In genomic region chr6:152750694-152751093, GRCh38 we compare ENCODE assay signal across 11 cellular contexts. TPM values are rescaled to one million over a fixed set of nuclear protein-coding genes. Genes with fewer than 3 reads are reported as not detected.
A peak's percentile ranks its signal among the peaks of the same experiment; 100 is the strongest.
DNase-seq lines count a peak whose midpoint lies in the region; ATAC-seq and TF ChIP-seq lines count a peak whose summit lies in the region.
"Had no signal": no experiment of that assay in that cellular context is flagged by ENCODE, and none has a peak within 500 bp of the region (broad histone marks: within the 10 kb centered on the region; RNA-seq: fewer than 3 reads in every experiment).

TSS of gene VIP (plus strand) at chr6:152750797. CDS start at chr6:152752178, 1,381 bp downstream.

- ATAC-seq in GM19467 (IDR thresholded peaks at IDR 0.05; ENCODE audit: unreplicated experiment) (no peak), GM21576 (IDR thresholded peaks at IDR 0.05; ENCODE audit: unreplicated experiment) (no peak)

- no peaks in the 10 kb centered on the region for H3K36me3 Mint-ChIP-seq in activated T-helper 2 cell treated with anti-CD3 and anti-CD28 coated beads, Interferon-gamma antibody, Interleukin-2, Interleukin-4, amounts not matched to agents 10 μg/mL and 5 μg/mL and 100 μg/mL, durations not matched to agents 14 hours and 24 hours and 36 hours (ENCODE audit: low read depth)
- H3K36me3 Mint-ChIP-seq: natural killer cell treated with Interleukin-12 subunit alpha and Interleukin-12 subunit beta and Interleukin-15 and Interleukin-18, amount 100 ng/mL, for 72 hours had no signal

- TF ChIP-seq RAD21 in liver (IDR thresholded peaks at IDR 0.05), result no peak

- no peaks in the 10 kb centered on the region for H3K27me3 ChIP-seq in liver (ENCODE audit: control insufficient read depth in 4 of 4, insufficient read depth in 4 of 4, low read length in 3 of 4)

- H3K27ac Mint-ChIP-seq in activated T-helper 2 cell treated with anti-CD3 and anti-CD28 coated beads, Interferon-gamma antibody, Interleukin-2, Interleukin-4, amounts not matched to agents 10 μg/mL and 5 μg/mL and 100 μg/mL, durations not matched to agents 14 hours and 24 hours and 36 hours, result no peak within 1 kb of the TSS
- H3K27ac Mint-ChIP-seq: natural killer cell treated with Interleukin-12 subunit alpha and Interleukin-12 subunit beta and Interleukin-15 and Interleukin-18, amount 100 ng/mL, for 72 hours had no signal

- H3K9me3 Mint-ChIP-seq in activated T-helper 2 cell treated with anti-CD3 and anti-CD28 coated beads, Interferon-gamma antibody, Interleukin-2, Interleukin-4, amounts not matched to agents 10 μg/mL and 5 μg/mL and 100 μg/mL, durations not matched to agents 14 hours and 24 hours and 36 hours, result no peaks in the 10 kb centered on the region
- H3K9me3 Mint-ChIP-seq: natural killer cell treated with Interleukin-12 subunit alpha and Interleukin-12 subunit beta and Interleukin-15 and Interleukin-18, amount 100 ng/mL, for 72 hours had no signal

- H3K27me3 Mint-ChIP-seq in activated T-helper 2 cell treated with anti-CD3 and anti-CD28 coated beads, Interferon-gamma antibody, Interleukin-2, Interleukin-4, amounts not matched to agents 10 μg/mL and 5 μg/mL and 100 μg/mL, durations not matched to agents 14 hours and 24 hours and 36 hours (ENCODE audit: low read depth), result no peaks in the 10 kb centered on the region

- no peaks in the 10 kb centered on the region for H3K9me3 ChIP-seq in liver (ENCODE audit: control insufficient read depth in 4 of 4, low read length in 3 of 4)

- no peaks in the 10 kb centered on the region for H3K4me1 Mint-ChIP-seq in activated T-helper 2 cell treated with anti-CD3 and anti-CD28 coated beads, Interferon-gamma antibody, Interleukin-2, Interleukin-4, amounts not matched to agents 10 μg/mL and 5 μg/mL and 100 μg/mL, durations not matched to agents 14 hours and 24 hours and 36 hours (ENCODE audit: low read depth)

- H3K9ac ChIP-seq in liver (ENCODE audit: low read depth in 1 of 2, low read length in 2 of 2), result no peak within 1 kb of the TSS

- no peaks in the 10 kb centered on the region for H3K36me3 ChIP-seq in liver (ENCODE audit: control insufficient read depth in 4 of 4, insufficient read depth in 3 of 4, low read depth in 1 of 4, low read length in 3 of 4)

- no peak for TF ChIP-seq CTCF in liver (IDR thresholded peaks at IDR 0.05; ENCODE audit: low read depth, low read length, missing input control)

- no peak within 1 kb of the TSS for H3K4me3 Mint-ChIP-seq in activated T-helper 2 cell treated with anti-CD3 and anti-CD28 coated beads, Interferon-gamma antibody, Interleukin-2, Interleukin-4, amounts not matched to agents 10 μg/mL and 5 μg/mL and 100 μg/mL, durations not matched to agents 14 hours and 24 hours and 36 hours (ENCODE audit: low read depth)
- H3K4me3 Mint-ChIP-seq: natural killer cell treated with Interleukin-12 subunit alpha and Interleukin-12 subunit beta and Interleukin-15 and Interleukin-18, amount 100 ng/mL, for 72 hours had no signal

- DNase-seq in ELR (ENCODE audit: low read depth), result peak; percentile 55
- peak; percentile 10 for DNase-seq in LoVo (ENCODE audit: low spot score)
- peak; percentile 2 for DNase-seq in brain pericyte (ENCODE audit: low read depth, low spot score)
- DNase-seq in activated T-helper 2 cell treated with anti-CD3 and anti-CD28 coated beads, Interferon-gamma antibody, Interleukin-2, Interleukin-4, amounts not matched to agents 10 μg/mL and 5 μg/mL and 100 μg/mL, durations not matched to agents 14 hours and 24 hours and 36 hours (ENCODE audit: low spot score), result no peak
- no peak for DNase-seq in HuH-7.5 (ENCODE audit: low spot score)
- DNase-seq: activated T-cell treated with anti-CD3 and anti-CD28 coated beads for 4 hours, Right ventricle myocardium superior had no signal

- WGBS in liver, result 11% methylated on average over 5 of the region's 5 CpGs

- no peak within 1 kb of the TSS for H3K4me3 ChIP-seq in liver (ENCODE audit: low read depth in 1 of 3, low read length in 3 of 3)

- H3K4me1 ChIP-seq in liver (ENCODE audit: control insufficient read depth in 4 of 4, insufficient read depth in 4 of 4, low read length in 3 of 4), result no peaks in the 10 kb centered on the region

- no peak within 1 kb of the TSS for H3K27ac ChIP-seq in liver (ENCODE audit: low read depth in 1 of 2, low read length in 2 of 2)

- intact Hi-C loops in activated T-helper 2 cell treated with anti-CD3 and anti-CD28 coated beads, Interferon-gamma antibody, Interleukin-2, Interleukin-4, amounts not matched to agents 10 μg/mL and 5 μg/mL and 100 μg/mL, durations not matched to agents 14 hours and 24 hours and 36 hours (cut with micrococcal nuclease), result no loop called here

TF ChIP-seq in liver, 16 proteins besides CTCF, POLR2A, EP300 and RAD21:
- TF ChIP-seq RXRA (IDR thresholded peaks at IDR 0.05) (no peak), REST (IDR thresholded peaks at IDR 0.05) (peak; percentile 95), HNF4G (IDR thresholded peaks at IDR 0.05) (no peak)

RNA-seq across cellular contexts. Expression of gene VIP, which starts in this region (rescaled TPM):
- under 1 TPM; 0.25 to 0.33 TPM for total RNA-seq in liver
- under 1 TPM; 0.09 to 0.71 TPM for polyA plus RNA-seq in liver
- total RNA-seq in activated T-helper 2 cell treated with anti-CD3 and anti-CD28 coated beads, Interferon-gamma antibody, Interleukin-2, Interleukin-4, amounts not matched to agents 10 μg/mL and 5 μg/mL and 100 μg/mL, durations not matched to agents 14 hours and 24 hours and 36 hours, result not detected in 2 replicates
- total RNA-seq: natural killer cell treated with Interleukin-12 subunit alpha and Interleukin-12 subunit beta and Interleukin-15 and Interleukin-18, amount 100 ng/mL, for 72 hours had no signal

Comparison
In these comparisons a context has a peak if more than half of its experiments do, and no peak if none do; other contexts are left out.
1. DNase-seq: peak in ELR (single experiment), LoVo (single experiment) and brain pericyte (single experiment); none in activated T-helper 2 cell treated with anti-CD3 and anti-CD28 coated beads, Interferon-gamma antibody, Interleukin-2, Interleukin-4, amounts not matched to agents 10 μg/mL and 5 μg/mL and 100 μg/mL, durations not matched to agents 14 hours and 24 hours and 36 hours (single experiment) and HuH-7.5 (single experiment).